ENCODE assay signal across 1 cellular context in the genomic region with DNA sequence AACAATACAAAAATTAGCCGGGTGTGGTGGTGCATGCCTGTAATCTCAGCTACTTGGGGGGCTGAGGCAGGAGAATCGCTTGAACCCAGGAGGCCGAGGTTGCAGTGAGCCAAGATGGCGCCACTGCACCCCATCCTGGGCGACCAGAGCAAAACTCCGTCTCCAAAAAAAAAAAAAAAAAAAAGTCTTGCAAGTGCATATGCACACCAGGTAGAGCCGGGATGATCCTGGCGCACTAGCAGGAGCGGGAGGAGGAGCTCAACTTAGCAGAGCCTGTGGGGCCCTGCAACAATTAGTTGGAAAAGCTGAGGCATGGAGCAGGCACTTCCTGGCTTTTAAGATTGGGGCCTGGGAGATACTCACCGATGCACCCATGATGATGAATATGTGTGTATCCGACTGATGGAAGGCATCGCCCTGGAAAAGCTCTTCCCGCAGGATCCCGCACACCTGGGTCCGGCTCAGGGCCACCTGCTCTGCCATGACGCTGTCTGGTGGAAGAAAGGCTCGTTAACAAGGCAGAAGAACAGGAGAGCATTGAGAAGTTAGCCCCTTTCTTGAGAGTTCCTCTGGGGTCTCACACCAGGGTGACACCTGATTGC.
TF ChIP-seq lines count a peak whose summit lies in the region.

No MANE protein-coding gene starts in this region.

TF ChIP-seq in GM12878, 131 proteins besides CTCF, POLR2A, EP300 and RAD21:
- TF ChIP-seq, protein P1, sequence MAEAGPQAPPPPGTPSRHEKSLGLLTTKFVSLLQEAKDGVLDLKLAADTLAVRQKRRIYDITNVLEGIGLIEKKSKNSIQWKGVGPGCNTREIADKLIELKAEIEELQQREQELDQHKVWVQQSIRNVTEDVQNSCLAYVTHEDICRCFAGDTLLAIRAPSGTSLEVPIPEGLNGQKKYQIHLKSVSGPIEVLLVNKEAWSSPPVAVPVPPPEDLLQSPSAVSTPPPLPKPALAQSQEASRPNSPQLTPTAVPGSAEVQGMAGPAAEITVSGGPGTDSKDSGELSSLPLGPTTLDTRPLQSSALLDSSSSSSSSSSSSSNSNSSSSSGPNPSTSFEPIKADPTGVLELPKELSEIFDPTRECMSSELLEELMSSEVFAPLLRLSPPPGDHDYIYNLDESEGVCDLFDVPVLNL (IDR thresholded peaks at IDR 0.05; ENCODE audit: low read depth, low read length), result no peak
- TF ChIP-seq RUNX3 (IDR thresholded peaks at IDR 0.05; ENCODE audit: low read length), result no peak
- TF ChIP-seq WRNIP1 (IDR thresholded peaks at IDR 0.05; ENCODE audit: borderline replicate concordance, low read depth, low read length), result no peak
- TF ChIP-seq, protein P2, sequence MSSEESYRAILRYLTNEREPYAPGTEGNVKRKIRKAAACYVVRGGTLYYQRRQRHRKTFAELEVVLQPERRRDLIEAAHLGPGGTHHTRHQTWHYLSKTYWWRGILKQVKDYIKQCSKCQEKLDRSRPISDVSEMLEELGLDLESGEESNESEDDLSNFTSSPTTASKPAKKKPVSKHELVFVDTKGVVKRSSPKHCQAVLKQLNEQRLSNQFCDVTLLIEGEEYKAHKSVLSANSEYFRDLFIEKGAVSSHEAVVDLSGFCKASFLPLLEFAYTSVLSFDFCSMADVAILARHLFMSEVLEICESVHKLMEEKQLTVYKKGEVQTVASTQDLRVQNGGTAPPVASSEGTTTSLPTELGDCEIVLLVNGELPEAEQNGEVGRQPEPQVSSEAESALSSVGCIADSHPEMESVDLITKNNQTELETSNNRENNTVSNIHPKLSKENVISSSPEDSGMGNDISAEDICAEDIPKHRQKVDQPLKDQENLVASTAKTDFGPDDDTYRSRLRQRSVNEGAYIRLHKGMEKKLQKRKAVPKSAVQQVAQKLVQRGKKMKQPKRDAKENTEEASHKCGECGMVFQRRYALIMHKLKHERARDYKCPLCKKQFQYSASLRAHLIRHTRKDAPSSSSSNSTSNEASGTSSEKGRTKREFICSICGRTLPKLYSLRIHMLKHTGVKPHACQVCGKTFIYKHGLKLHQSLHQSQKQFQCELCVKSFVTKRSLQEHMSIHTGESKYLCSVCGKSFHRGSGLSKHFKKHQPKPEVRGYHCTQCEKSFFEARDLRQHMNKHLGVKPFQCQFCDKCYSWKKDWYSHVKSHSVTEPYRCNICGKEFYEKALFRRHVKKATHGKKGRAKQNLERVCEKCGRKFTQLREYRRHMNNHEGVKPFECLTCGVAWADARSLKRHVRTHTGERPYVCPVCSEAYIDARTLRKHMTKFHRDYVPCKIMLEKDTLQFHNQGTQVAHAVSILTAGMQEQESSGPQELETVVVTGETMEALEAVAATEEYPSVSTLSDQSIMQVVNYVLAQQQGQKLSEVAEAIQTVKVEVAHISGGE (CRISPR knock-in tag; IDR thresholded peaks at IDR 0.05), result no peak
- no peak for TF ChIP-seq SREBF2 (IDR thresholded peaks at IDR 0.05; ENCODE audit: low read length)
- TF ChIP-seq POU2F2 (IDR thresholded peaks at IDR 0.05; ENCODE audit: borderline replicate concordance, low read depth, low read length), result no peak
- no peak for TF ChIP-seq HDGF (IDR thresholded peaks at IDR 0.05)
- TF ChIP-seq, protein P3, sequence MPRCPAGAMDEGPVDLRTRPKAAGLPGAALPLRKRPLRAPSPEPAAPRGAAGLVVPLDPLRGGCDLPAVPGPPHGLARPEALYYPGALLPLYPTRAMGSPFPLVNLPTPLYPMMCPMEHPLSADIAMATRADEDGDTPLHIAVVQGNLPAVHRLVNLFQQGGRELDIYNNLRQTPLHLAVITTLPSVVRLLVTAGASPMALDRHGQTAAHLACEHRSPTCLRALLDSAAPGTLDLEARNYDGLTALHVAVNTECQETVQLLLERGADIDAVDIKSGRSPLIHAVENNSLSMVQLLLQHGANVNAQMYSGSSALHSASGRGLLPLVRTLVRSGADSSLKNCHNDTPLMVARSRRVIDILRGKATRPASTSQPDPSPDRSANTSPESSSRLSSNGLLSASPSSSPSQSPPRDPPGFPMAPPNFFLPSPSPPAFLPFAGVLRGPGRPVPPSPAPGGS (IDR thresholded peaks at IDR 0.05; ENCODE audit: borderline replicate concordance, insufficient read depth, low read depth, low read length, poor library complexity, severe bottlenecking), result no peak
- TF ChIP-seq SMARCA5 (IDR thresholded peaks at IDR 0.05), result no peak
- TF ChIP-seq, protein P4, sequence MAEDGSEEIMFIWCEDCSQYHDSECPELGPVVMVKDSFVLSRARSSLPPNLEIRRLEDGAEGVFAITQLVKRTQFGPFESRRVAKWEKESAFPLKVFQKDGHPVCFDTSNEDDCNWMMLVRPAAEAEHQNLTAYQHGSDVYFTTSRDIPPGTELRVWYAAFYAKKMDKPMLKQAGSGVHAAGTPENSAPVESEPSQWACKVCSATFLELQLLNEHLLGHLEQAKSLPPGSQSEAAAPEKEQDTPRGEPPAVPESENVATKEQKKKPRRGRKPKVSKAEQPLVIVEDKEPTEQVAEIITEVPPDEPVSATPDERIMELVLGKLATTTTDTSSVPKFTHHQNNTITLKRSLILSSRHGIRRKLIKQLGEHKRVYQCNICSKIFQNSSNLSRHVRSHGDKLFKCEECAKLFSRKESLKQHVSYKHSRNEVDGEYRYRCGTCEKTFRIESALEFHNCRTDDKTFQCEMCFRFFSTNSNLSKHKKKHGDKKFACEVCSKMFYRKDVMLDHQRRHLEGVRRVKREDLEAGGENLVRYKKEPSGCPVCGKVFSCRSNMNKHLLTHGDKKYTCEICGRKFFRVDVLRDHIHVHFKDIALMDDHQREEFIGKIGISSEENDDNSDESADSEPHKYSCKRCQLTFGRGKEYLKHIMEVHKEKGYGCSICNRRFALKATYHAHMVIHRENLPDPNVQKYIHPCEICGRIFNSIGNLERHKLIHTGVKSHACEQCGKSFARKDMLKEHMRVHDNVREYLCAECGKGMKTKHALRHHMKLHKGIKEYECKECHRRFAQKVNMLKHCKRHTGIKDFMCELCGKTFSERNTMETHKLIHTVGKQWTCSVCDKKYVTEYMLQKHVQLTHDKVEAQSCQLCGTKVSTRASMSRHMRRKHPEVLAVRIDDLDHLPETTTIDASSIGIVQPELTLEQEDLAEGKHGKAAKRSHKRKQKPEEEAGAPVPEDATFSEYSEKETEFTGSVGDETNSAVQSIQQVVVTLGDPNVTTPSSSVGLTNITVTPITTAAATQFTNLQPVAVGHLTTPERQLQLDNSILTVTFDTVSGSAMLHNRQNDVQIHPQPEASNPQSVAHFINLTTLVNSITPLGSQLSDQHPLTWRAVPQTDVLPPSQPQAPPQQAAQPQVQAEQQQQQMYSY (CRISPR knock-in tag; IDR thresholded peaks at IDR 0.05), result no peak
- TF ChIP-seq SIN3A (IDR thresholded peaks at IDR 0.05; ENCODE audit: low read depth, low read length), result no peak
- no peak for TF ChIP-seq DPF2 (IDR thresholded peaks at IDR 0.05)
- TF ChIP-seq, protein P5, sequence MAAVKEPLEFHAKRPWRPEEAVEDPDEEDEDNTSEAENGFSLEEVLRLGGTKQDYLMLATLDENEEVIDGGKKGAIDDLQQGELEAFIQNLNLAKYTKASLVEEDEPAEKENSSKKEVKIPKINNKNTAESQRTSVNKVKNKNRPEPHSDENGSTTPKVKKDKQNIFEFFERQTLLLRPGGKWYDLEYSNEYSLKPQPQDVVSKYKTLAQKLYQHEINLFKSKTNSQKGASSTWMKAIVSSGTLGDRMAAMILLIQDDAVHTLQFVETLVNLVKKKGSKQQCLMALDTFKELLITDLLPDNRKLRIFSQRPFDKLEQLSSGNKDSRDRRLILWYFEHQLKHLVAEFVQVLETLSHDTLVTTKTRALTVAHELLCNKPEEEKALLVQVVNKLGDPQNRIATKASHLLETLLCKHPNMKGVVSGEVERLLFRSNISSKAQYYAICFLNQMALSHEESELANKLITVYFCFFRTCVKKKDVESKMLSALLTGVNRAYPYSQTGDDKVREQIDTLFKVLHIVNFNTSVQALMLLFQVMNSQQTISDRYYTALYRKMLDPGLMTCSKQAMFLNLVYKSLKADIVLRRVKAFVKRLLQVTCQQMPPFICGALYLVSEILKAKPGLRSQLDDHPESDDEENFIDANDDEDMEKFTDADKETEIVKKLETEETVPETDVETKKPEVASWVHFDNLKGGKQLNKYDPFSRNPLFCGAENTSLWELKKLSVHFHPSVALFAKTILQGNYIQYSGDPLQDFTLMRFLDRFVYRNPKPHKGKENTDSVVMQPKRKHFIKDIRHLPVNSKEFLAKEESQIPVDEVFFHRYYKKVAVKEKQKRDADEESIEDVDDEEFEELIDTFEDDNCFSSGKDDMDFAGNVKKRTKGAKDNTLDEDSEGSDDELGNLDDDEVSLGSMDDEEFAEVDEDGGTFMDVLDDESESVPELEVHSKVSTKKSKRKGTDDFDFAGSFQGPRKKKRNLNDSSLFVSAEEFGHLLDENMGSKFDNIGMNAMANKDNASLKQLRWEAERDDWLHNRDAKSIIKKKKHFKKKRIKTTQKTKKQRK (IDR thresholded peaks at IDR 0.05; ENCODE audit: low read depth, low read length), result no peak
- TF ChIP-seq, protein P6, sequence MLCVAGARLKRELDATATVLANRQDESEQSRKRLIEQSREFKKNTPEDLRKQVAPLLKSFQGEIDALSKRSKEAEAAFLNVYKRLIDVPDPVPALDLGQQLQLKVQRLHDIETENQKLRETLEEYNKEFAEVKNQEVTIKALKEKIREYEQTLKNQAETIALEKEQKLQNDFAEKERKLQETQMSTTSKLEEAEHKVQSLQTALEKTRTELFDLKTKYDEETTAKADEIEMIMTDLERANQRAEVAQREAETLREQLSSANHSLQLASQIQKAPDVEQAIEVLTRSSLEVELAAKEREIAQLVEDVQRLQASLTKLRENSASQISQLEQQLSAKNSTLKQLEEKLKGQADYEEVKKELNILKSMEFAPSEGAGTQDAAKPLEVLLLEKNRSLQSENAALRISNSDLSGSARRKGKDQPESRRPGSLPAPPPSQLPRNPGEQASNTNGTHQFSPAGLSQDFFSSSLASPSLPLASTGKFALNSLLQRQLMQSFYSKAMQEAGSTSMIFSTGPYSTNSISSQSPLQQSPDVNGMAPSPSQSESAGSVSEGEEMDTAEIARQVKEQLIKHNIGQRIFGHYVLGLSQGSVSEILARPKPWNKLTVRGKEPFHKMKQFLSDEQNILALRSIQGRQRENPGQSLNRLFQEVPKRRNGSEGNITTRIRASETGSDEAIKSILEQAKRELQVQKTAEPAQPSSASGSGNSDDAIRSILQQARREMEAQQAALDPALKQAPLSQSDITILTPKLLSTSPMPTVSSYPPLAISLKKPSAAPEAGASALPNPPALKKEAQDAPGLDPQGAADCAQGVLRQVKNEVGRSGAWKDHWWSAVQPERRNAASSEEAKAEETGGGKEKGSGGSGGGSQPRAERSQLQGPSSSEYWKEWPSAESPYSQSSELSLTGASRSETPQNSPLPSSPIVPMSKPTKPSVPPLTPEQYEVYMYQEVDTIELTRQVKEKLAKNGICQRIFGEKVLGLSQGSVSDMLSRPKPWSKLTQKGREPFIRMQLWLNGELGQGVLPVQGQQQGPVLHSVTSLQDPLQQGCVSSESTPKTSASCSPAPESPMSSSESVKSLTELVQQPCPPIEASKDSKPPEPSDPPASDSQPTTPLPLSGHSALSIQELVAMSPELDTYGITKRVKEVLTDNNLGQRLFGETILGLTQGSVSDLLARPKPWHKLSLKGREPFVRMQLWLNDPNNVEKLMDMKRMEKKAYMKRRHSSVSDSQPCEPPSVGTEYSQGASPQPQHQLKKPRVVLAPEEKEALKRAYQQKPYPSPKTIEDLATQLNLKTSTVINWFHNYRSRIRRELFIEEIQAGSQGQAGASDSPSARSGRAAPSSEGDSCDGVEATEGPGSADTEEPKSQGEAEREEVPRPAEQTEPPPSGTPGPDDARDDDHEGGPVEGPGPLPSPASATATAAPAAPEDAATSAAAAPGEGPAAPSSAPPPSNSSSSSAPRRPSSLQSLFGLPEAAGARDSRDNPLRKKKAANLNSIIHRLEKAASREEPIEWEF (IDR thresholded peaks at IDR 0.05; ENCODE audit: insufficient replicate concordance, low read depth, low read length), result no peak
- TF ChIP-seq, protein P7, sequence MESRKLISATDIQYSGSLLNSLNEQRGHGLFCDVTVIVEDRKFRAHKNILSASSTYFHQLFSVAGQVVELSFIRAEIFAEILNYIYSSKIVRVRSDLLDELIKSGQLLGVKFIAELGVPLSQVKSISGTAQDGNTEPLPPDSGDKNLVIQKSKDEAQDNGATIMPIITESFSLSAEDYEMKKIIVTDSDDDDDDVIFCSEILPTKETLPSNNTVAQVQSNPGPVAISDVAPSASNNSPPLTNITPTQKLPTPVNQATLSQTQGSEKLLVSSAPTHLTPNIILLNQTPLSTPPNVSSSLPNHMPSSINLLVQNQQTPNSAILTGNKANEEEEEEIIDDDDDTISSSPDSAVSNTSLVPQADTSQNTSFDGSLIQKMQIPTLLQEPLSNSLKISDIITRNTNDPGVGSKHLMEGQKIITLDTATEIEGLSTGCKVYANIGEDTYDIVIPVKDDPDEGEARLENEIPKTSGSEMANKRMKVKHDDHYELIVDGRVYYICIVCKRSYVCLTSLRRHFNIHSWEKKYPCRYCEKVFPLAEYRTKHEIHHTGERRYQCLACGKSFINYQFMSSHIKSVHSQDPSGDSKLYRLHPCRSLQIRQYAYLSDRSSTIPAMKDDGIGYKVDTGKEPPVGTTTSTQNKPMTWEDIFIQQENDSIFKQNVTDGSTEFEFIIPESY (IDR thresholded peaks at IDR 0.05), result no peak
- TF ChIP-seq JUND (IDR thresholded peaks at IDR 0.05; ENCODE audit: low read depth, low read length), result no peak
